8 cellular contexts compared by ENCODE assay signal in the genomic region with DNA sequence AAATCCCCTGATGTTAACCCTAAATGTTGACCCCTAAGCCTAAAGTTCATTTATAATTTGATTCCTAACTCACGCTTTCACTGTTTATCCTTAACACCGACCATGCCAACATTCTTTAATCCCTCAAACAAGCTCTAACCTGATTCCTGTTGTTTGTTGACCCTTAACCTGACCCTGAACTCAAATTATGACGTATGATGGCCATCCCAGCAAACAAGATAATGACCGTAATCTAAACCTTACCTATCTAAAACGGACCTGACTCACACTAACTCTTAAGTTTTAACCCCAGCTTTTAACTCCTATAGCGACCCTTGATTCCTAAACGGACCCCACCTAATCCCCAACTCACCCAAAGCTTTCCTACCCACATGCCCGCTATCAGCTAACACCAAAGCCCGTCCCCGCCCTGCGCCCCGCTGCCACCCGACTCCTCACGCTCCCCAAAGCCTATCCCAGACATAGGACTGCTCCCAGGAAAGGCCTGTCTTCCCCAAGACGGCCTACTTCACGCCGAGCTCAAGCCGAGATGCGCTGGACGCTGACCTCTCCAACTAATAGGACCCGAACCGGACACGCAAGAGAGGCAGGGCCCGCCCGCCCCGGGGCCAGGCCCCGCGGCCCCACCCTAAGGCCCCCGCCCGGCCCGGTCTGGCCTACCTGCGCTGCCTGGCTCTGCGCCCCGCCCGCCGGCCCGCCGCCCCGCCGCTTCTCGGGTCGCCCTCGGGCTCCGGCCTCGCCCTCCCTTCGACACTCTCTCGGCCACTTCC. TPM values are rescaled to one million over a fixed set of nuclear protein-coding genes. Genes with fewer than 3 reads are reported as not detected.
DNase-seq lines count a peak whose midpoint lies in the region; ATAC-seq, FAIRE-seq and TF ChIP-seq lines count a peak whose summit lies in the region.

No MANE protein-coding gene starts in this region.

- H3K9me3 ChIP-seq in small intestine (ENCODE audit: control insufficient read depth, low read depth) = no peaks in the 10 kb centered on the region

- FAIRE-seq in small intestine (lab: Jason Lieb, UNC) = no peak

- peaks cover 0 to 6% of the 10 kb centered on the region in 2 donors for H3K36me3 ChIP-seq in small intestine (ENCODE audit: control insufficient read depth in 2 of 2, insufficient read depth in 2 of 2, low read length in 2 of 2)

- 0 to 1% (median 0%) methylated on average over 29 to 47 of the region's 47 CpGs for WGBS in small intestine, 3 donors

- H3K27me3 ChIP-seq in small intestine (ENCODE audit: control insufficient read depth in 2 of 2, insufficient read depth in 2 of 2, low read length in 2 of 2) = no peaks in the 10 kb centered on the region

- TF ChIP-seq CTCF in VCaP (conservative IDR thresholded peaks at IDR 0.05) = no peak

- DNase-seq in stimulated activated CD4-positive, alpha-beta T cell treated with anti-CD3 and anti-CD28 coated beads, Interleukin-15, amount 100 ng/mL, for 24 hours = peak; percentile 47
- DNase-seq in stimulated activated CD4-positive, alpha-beta T cell treated with anti-CD3 and anti-CD28 coated beads, Interleukin-4, amount 100 ng/mL, for 4 hours = no peak
- peak; percentile 20 for DNase-seq in foreskin melanocyte
- peak; percentile 46 for DNase-seq in small intestine
- DNase-seq in GF-D8 (lab: John Stamatoyannopoulos, UW) = no peak

- H3K4me1 ChIP-seq in small intestine (ENCODE audit: control insufficient read depth in 2 of 2, insufficient read depth in 1 of 2, low read depth in 1 of 2, low read length in 1 of 2) = peaks cover 17 to 31% of the 10 kb centered on the region in 2 donors

- peak overlapping the region; percentile 79 to 84 for H3K4me3 ChIP-seq in small intestine (ENCODE audit: low read depth in 1 of 2, low read length in 2 of 2)

- peak overlapping the region; percentile 96 for H3K27ac ChIP-seq in VCaP
- H3K27ac ChIP-seq in small intestine (ENCODE audit: low read depth in 1 of 2, low read length in 1 of 2) = peak overlapping the region; percentile 98

- ATAC-seq in HG02938 (IDR thresholded peaks at IDR 0.05; ENCODE audit: unreplicated experiment) (no peak), GM18858 (IDR thresholded peaks at IDR 0.05; ENCODE audit: unreplicated experiment) (no peak)

RNA-seq across cellular contexts. Expression of gene TLN1, which starts 0.4 kb away (rescaled TPM):
- 100 to 1,000 TPM in 1 of 3 donors, 10 to 100 TPM in 2; 82.1 to 103 (median 88.9) TPM for polyA plus RNA-seq in small intestine

RNA-seq across cellular contexts. Expression of gene CREB3, which starts 0.9 kb away (rescaled TPM):
- polyA plus RNA-seq in small intestine = 10 to 100 TPM; 26.8 to 31.2 (median 28.6) TPM

RNA-seq across cellular contexts. Expression of gene GBA2, which starts 17.4 kb away (rescaled TPM):
- polyA plus RNA-seq in small intestine = 100 to 1,000 TPM in 2 of 3 donors, 10 to 100 TPM in 1; 63.4 to 176 (median 166) TPM

RNA-seq across cellular contexts. Expression of gene RGP1, which starts 17.5 kb away (rescaled TPM):
- polyA plus RNA-seq in small intestine = 10 to 100 TPM in 2 of 3 donors, 1 to 10 TPM in 1; 8.1 to 20.9 (median 13.0) TPM

RNA-seq across cellular contexts. Expression of gene MSMP, which starts 22.5 kb away (rescaled TPM):
- under 1 TPM in 1 of 3 donors, not detected in 2; 0.52 TPM for polyA plus RNA-seq in small intestine

Comparison
In these comparisons a context has a peak if more than half of its experiments do, and no peak if none do; other contexts are left out.
1. DNase-seq: peak in stimulated activated CD4-positive, alpha-beta T cell treated with anti-CD3 and anti-CD28 coated beads, Interleukin-15, amount 100 ng/mL, for 24 hours (single experiment), foreskin melanocyte (single experiment) and small intestine (single experiment); none in stimulated activated CD4-positive, alpha-beta T cell treated with anti-CD3 and anti-CD28 coated beads, Interleukin-4, amount 100 ng/mL, for 4 hours (0 of 2) and GF-D8 (single experiment).